Comparison of ENCODE assay signal across 1 cellular context in genomic region chr5:80654391-80655230, GRCh38.
TF ChIP-seq lines count a peak whose summit lies in the region.

Gene DHFR, minus strand, starts transcription at chr5:80654983. Its CDS starts 494 bp downstream, at chr5:80654489.
Gene MSH3, plus strand, starts transcription at chr5:80654652. Its CDS starts 76 bp downstream, at chr5:80654728.

TF ChIP-seq in GM12878, 131 proteins besides CTCF, POLR2A, EP300 and RAD21 (continued from another document):
- TF ChIP-seq, protein P1, sequence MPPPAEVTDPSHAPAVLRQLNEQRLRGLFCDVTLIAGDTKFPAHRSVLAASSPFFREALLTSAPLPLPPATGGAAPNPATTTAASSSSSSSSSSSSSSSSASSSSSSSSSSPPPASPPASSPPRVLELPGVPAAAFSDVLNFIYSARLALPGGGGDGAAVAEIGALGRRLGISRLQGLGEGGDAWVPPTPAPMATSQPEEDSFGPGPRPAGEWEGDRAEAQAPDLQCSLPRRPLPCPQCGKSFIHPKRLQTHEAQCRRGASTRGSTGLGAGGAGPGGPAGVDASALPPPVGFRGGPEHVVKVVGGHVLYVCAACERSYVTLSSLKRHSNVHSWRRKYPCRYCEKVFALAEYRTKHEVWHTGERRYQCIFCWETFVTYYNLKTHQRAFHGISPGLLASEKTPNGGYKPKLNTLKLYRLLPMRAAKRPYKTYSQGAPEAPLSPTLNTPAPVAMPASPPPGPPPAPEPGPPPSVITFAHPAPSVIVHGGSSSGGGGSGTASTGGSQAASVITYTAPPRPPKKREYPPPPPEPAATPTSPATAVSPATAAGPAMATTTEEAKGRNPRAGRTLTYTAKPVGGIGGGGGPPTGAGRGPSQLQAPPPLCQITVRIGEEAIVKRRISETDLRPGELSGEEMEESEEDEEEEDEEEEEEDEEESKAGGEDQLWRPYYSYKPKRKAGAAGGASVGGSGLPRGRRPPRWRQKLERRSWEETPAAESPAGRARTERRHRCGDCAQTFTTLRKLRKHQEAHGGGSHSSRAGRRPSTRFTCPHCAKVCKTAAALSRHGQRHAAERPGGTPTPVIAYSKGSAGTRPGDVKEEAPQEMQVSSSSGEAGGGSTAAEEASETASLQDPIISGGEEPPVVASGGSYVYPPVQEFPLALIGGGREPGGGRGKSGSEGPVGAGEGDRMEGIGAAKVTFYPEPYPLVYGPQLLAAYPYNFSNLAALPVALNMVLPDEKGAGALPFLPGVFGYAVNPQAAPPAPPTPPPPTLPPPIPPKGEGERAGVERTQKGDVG (CRISPR knock-in tag; IDR thresholded peaks at IDR 0.05), result no peak
- TF ChIP-seq FOXM1 (IDR thresholded peaks at IDR 0.05; ENCODE audit: low read depth, low read length) (no peak), SUZ12 (IDR thresholded peaks at IDR 0.05; ENCODE audit: unreplicated experiment) (no peak), MTA3 (IDR thresholded peaks at IDR 0.05; ENCODE audit: borderline replicate concordance, low read length) (no peak), NFYA (IDR thresholded peaks at IDR 0.05; ENCODE audit: borderline replicate concordance, low read depth, low read length) (no peak), ZZZ3 (IDR thresholded peaks at IDR 0.05; ENCODE audit: control insufficient read depth, insufficient read length, low read depth) (no peak), MXI1 (IDR thresholded peaks at IDR 0.05; ENCODE audit: low read depth, low read length) (peak; percentile 35; the same call in 1 of the 2 replicates), ASH2L (IDR thresholded peaks at IDR 0.05; ENCODE audit: borderline replicate concordance, low read depth) (no peak)
- TF ChIP-seq, protein P2, sequence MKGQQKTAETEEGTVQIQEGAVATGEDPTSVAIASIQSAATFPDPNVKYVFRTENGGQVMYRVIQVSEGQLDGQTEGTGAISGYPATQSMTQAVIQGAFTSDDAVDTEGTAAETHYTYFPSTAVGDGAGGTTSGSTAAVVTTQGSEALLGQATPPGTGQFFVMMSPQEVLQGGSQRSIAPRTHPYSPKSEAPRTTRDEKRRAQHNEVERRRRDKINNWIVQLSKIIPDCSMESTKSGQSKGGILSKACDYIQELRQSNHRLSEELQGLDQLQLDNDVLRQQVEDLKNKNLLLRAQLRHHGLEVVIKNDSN (IDR thresholded peaks at IDR 0.05; ENCODE audit: borderline replicate concordance, extremely low read length, insufficient read depth, low read depth, low read length), result no peak
